1 cellular context compared by ENCODE assay signal in genomic region chr14:89417111-89417468, GRCh38.
A peak's percentile ranks its signal among the peaks of the same experiment; 100 is the strongest.
TF ChIP-seq lines count a peak whose summit lies in the region.

A gene with protein sequence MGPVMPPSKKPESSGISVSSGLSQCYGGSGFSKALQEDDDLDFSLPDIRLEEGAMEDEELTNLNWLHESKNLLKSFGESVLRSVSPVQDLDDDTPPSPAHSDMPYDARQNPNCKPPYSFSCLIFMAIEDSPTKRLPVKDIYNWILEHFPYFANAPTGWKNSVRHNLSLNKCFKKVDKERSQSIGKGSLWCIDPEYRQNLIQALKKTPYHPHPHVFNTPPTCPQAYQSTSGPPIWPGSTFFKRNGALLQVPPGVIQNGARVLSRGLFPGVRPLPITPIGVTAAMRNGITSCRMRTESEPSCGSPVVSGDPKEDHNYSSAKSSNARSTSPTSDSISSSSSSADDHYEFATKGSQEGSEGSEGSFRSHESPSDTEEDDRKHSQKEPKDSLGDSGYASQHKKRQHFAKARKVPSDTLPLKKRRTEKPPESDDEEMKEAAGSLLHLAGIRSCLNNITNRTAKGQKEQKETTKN (minus strand): TSS chr14:89417233. CDS start chr14:89412476, 4,757 bp downstream.

TF ChIP-seq in HepG2, 621 proteins besides CTCF, POLR2A, EP300 and RAD21 (continued from another document and continues in another):
- TF ChIP-seq, protein P1, sequence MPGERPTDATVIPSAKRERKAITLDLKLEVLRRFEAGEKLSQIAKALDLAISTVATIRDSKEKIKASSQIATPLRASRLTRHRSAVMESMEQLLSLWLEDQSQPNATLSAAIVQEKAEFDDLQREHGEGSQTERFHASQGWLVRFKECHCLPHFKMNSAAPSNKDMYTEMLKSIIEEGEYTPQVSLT (CRISPR knock-in tag; IDR thresholded peaks at IDR 0.05; ENCODE audit: borderline replicate concordance, low read depth) = no peak
- TF ChIP-seq GLI4 (CRISPR knock-in tag; IDR thresholded peaks at IDR 0.05; ENCODE audit: borderline replicate concordance) (no peak), ZNF10 (CRISPR knock-in tag; IDR thresholded peaks at IDR 0.05; ENCODE audit: borderline replicate concordance, low read depth) (no peak), ZNF556 (CRISPR knock-in tag; IDR thresholded peaks at IDR 0.05; ENCODE audit: borderline replicate concordance) (no peak), TCF7 (IDR thresholded peaks at IDR 0.05; ENCODE audit: low read depth) (peak; percentile 16; the same call in 1 of the 2 replicates), ZNF776 (CRISPR knock-in tag; IDR thresholded peaks at IDR 0.05) (no peak), ZNF337 (CRISPR knock-in tag; IDR thresholded peaks at IDR 0.05; ENCODE audit: borderline replicate concordance, low read depth) (no peak), ZBTB26 (CRISPR knock-in tag; IDR thresholded peaks at IDR 0.05; ENCODE audit: borderline replicate concordance) (no peak), ETS1 (CRISPR knock-in tag; IDR thresholded peaks at IDR 0.05) (no peak), ZC3H4 (CRISPR knock-in tag; IDR thresholded peaks at IDR 0.05; ENCODE audit: borderline replicate concordance) (no peak), SNAI1 (CRISPR knock-in tag; IDR thresholded peaks at IDR 0.05; ENCODE audit: borderline replicate concordance) (no peak), CC2D1A (CRISPR knock-in tag; IDR thresholded peaks at IDR 0.05) (no peak), ZMYM4 (CRISPR knock-in tag; IDR thresholded peaks at IDR 0.05) (0 out of 2 replicates have a peak, but pooled peaks have one; percentile 29), PAWR (CRISPR knock-in tag; IDR thresholded peaks at IDR 0.05; ENCODE audit: borderline replicate concordance) (no peak), RFX5 (IDR thresholded peaks at IDR 0.05; ENCODE audit: low read depth, low read length) (no peak), CCAR2 (optimal IDR thresholded peaks at IDR 0.05; ENCODE audit: low read depth, low read length) (no peak), ZNF607 (CRISPR knock-in tag; IDR thresholded peaks at IDR 0.05; ENCODE audit: borderline replicate concordance) (no peak), MXD4 (CRISPR knock-in tag; IDR thresholded peaks at IDR 0.05) (no peak), MXI1 (IDR thresholded peaks at IDR 0.05; ENCODE audit: borderline replicate concordance, low read depth, low read length) (peak; percentile 61; the same call in 1 of the 3 replicates), BHLHE40 (IDR thresholded peaks at IDR 0.05; ENCODE audit: low read length) (peak; percentile 43; the same call in 1 of the 2 replicates), GPBP1L1 (CRISPR knock-in tag; IDR thresholded peaks at IDR 0.05) (no peak), PHB2 (IDR thresholded peaks at IDR 0.05; ENCODE audit: partially characterized antibody) (no peak), SMAD3 (CRISPR knock-in tag; IDR thresholded peaks at IDR 0.05) (no peak), KDM5A (IDR thresholded peaks at IDR 0.05; ENCODE audit: borderline replicate concordance, low read length) (no peak), ZNF639 (CRISPR knock-in tag; conservative IDR thresholded peaks at IDR 0.05) (no peak)
- TF ChIP-seq, protein P2, sequence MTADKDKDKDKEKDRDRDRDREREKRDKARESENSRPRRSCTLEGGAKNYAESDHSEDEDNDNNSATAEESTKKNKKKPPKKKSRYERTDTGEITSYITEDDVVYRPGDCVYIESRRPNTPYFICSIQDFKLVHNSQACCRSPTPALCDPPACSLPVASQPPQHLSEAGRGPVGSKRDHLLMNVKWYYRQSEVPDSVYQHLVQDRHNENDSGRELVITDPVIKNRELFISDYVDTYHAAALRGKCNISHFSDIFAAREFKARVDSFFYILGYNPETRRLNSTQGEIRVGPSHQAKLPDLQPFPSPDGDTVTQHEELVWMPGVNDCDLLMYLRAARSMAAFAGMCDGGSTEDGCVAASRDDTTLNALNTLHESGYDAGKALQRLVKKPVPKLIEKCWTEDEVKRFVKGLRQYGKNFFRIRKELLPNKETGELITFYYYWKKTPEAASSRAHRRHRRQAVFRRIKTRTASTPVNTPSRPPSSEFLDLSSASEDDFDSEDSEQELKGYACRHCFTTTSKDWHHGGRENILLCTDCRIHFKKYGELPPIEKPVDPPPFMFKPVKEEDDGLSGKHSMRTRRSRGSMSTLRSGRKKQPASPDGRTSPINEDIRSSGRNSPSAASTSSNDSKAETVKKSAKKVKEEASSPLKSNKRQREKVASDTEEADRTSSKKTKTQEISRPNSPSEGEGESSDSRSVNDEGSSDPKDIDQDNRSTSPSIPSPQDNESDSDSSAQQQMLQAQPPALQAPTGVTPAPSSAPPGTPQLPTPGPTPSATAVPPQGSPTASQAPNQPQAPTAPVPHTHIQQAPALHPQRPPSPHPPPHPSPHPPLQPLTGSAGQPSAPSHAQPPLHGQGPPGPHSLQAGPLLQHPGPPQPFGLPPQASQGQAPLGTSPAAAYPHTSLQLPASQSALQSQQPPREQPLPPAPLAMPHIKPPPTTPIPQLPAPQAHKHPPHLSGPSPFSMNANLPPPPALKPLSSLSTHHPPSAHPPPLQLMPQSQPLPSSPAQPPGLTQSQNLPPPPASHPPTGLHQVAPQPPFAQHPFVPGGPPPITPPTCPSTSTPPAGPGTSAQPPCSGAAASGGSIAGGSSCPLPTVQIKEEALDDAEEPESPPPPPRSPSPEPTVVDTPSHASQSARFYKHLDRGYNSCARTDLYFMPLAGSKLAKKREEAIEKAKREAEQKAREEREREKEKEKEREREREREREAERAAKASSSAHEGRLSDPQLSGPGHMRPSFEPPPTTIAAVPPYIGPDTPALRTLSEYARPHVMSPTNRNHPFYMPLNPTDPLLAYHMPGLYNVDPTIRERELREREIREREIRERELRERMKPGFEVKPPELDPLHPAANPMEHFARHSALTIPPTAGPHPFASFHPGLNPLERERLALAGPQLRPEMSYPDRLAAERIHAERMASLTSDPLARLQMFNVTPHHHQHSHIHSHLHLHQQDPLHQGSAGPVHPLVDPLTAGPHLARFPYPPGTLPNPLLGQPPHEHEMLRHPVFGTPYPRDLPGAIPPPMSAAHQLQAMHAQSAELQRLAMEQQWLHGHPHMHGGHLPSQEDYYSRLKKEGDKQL (CRISPR knock-in tag; IDR thresholded peaks at IDR 0.05; ENCODE audit: low read depth) = peak; percentile 51; the same call in 1 of the 2 replicates
- TF ChIP-seq, protein P3, sequence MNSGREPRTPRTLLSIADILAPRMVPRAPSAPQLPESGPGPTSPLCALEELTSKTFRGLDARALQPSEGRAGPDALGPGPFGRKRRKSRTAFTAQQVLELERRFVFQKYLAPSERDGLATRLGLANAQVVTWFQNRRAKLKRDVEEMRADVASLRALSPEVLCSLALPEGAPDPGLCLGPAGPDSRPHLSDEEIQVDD (CRISPR knock-in tag; IDR thresholded peaks at IDR 0.05; ENCODE audit: borderline replicate concordance) = no peak
- TF ChIP-seq, protein P4, sequence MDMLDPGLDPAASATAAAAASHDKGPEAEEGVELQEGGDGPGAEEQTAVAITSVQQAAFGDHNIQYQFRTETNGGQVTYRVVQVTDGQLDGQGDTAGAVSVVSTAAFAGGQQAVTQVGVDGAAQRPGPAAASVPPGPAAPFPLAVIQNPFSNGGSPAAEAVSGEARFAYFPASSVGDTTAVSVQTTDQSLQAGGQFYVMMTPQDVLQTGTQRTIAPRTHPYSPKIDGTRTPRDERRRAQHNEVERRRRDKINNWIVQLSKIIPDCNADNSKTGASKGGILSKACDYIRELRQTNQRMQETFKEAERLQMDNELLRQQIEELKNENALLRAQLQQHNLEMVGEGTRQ (IDR thresholded peaks at IDR 0.05; ENCODE audit: low read depth, low read length) = no peak
- TF ChIP-seq, protein P4 (CRISPR knock-in tag; IDR thresholded peaks at IDR 0.05; ENCODE audit: borderline replicate concordance) = peak; percentile 5; the same call in 1 of the 2 replicates
- TF ChIP-seq, protein P5, sequence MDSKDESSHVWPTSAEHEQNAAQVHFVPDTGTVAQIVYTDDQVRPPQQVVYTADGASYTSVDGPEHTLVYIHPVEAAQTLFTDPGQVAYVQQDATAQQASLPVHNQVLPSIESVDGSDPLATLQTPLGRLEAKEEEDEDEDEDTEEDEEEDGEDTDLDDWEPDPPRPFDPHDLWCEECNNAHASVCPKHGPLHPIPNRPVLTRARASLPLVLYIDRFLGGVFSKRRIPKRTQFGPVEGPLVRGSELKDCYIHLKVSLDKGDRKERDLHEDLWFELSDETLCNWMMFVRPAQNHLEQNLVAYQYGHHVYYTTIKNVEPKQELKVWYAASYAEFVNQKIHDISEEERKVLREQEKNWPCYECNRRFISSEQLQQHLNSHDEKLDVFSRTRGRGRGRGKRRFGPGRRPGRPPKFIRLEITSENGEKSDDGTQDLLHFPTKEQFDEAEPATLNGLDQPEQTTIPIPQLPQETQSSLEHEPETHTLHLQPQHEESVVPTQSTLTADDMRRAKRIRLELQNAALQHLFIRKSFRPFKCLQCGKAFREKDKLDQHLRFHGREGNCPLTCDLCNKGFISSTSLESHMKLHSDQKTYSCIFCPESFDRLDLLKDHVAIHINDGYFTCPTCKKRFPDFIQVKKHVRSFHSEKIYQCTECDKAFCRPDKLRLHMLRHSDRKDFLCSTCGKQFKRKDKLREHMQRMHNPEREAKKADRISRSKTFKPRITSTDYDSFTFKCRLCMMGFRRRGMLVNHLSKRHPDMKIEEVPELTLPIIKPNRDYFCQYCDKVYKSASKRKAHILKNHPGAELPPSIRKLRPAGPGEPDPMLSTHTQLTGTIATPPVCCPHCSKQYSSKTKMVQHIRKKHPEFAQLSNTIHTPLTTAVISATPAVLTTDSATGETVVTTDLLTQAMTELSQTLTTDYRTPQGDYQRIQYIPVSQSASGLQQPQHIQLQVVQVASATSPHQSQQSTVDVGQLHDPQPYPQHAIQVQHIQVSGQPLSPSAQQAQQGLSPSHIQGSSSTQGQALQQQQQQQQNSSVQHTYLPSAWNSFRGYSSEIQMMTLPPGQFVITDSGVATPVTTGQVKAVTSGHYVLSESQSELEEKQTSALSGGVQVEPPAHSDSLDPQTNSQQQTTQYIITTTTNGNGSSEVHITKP (CRISPR knock-in tag; IDR thresholded peaks at IDR 0.05; ENCODE audit: low read depth) = no peak
- TF ChIP-seq, protein P6, sequence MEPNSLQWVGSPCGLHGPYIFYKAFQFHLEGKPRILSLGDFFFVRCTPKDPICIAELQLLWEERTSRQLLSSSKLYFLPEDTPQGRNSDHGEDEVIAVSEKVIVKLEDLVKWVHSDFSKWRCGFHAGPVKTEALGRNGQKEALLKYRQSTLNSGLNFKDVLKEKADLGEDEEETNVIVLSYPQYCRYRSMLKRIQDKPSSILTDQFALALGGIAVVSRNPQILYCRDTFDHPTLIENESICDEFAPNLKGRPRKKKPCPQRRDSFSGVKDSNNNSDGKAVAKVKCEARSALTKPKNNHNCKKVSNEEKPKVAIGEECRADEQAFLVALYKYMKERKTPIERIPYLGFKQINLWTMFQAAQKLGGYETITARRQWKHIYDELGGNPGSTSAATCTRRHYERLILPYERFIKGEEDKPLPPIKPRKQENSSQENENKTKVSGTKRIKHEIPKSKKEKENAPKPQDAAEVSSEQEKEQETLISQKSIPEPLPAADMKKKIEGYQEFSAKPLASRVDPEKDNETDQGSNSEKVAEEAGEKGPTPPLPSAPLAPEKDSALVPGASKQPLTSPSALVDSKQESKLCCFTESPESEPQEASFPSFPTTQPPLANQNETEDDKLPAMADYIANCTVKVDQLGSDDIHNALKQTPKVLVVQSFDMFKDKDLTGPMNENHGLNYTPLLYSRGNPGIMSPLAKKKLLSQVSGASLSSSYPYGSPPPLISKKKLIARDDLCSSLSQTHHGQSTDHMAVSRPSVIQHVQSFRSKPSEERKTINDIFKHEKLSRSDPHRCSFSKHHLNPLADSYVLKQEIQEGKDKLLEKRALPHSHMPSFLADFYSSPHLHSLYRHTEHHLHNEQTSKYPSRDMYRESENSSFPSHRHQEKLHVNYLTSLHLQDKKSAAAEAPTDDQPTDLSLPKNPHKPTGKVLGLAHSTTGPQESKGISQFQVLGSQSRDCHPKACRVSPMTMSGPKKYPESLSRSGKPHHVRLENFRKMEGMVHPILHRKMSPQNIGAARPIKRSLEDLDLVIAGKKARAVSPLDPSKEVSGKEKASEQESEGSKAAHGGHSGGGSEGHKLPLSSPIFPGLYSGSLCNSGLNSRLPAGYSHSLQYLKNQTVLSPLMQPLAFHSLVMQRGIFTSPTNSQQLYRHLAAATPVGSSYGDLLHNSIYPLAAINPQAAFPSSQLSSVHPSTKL (CRISPR knock-in tag; IDR thresholded peaks at IDR 0.05) = peak; percentile 35
